23 cellular contexts compared by ENCODE assay signal in genomic region chr4:131635191-131635590, GRCh38.
"Had no signal": no experiment of that assay in that cellular context is flagged by ENCODE, and none has a peak within 500 bp of the region (broad histone marks: within the 10 kb centered on the region; RNA-seq: fewer than 3 reads in every experiment).

No MANE protein-coding gene starts in this region.

- H3K27me3 ChIP-seq: SJSA1 had no signal

- H3K9ac ChIP-seq: KMS-11 had no signal

- H3K27ac ChIP-seq: HL-60, KMS-11, SJSA1, SK-N-MC had no signal

- H3K36me3 Mint-ChIP-seq: IgD-negative memory B cell had no signal

- H3K4me3 ChIP-seq: K562, SJSA1, SK-N-MC had no signal

- H3K27me3 Mint-ChIP-seq: IgD-negative memory B cell had no signal

- H3K4me1 ChIP-seq: SJSA1 had no signal

- ATAC-seq: K562 had no signal

- H3K4me2 ChIP-seq: KMS-11 had no signal

- H3K4me3 Mint-ChIP-seq: IgD-negative memory B cell had no signal

- H3K4me1 Mint-ChIP-seq: IgD-negative memory B cell had no signal

- H3K36me3 ChIP-seq: SJSA1 had no signal

- DNase-seq: Kasumi-1, MM.1S, NCI-H1092 treated with DMSO at 0.1 percent for 48 hours, NCI-H1436, NCI-H187, NCI-H2029, NCI-H2081 treated with DMSO at 0.1 percent for 48 hours, NCI-H2171, NCI-H226, NCI-H446, NCI-H510A, NCI-H524 treated with DMSO at 0.1 percent for 48 hours, NCI-H69, NCI-H774, Right ventricle myocardium superior, RPMI8226, SIG-M5 had no signal
